ENCODE assay signal across 10 cellular contexts in genomic region chr5:1134478-1134877, GRCh38. TPM values are rescaled to one million over a fixed set of nuclear protein-coding genes. Genes with fewer than 3 reads are reported as not detected.
DNase-seq lines count a peak whose midpoint lies in the region; ATAC-seq and TF ChIP-seq lines count a peak whose summit lies in the region.
"Had no signal": no experiment of that assay in that cellular context is flagged by ENCODE, and none has a peak within 500 bp of the region (broad histone marks: within the 10 kb centered on the region; RNA-seq: fewer than 3 reads in every experiment).

No MANE protein-coding gene starts in this region.

- H3K9me3 ChIP-seq in DND-41 (ENCODE audit: insufficient read depth, low read length, severe bottlenecking): no peaks in the 10 kb centered on the region
- no peaks in the 10 kb centered on the region for H3K9me3 ChIP-seq in colonic mucosa

- H3K79me1 ChIP-seq in mesendoderm (ENCODE audit: low read length): no peaks in the 10 kb centered on the region

- no peak overlapping the region for H4K5ac ChIP-seq in mesendoderm (ENCODE audit: low read length)

- H3K23ac ChIP-seq in mesendoderm (ENCODE audit: low read length): no peak overlapping the region

- H3K27ac ChIP-seq in DND-41 (ENCODE audit: low read length) (no peak overlapping the region), colonic mucosa (no peak overlapping the region), mesendoderm (ENCODE audit: low read depth, low read length) (no peak overlapping the region)

- H4K8ac ChIP-seq in mesendoderm (ENCODE audit: low read depth, low read length): no peak overlapping the region

- H2AFZ ChIP-seq in DND-41 (ENCODE audit: low read depth, low read length): no peak overlapping the region

- peak; percentile 34 for TF ChIP-seq CTCF in DND-41 (IDR thresholded peaks at IDR 0.05; ENCODE audit: borderline replicate concordance, extremely low read depth, low read length, poor library complexity, severe bottlenecking)
- TF ChIP-seq CTCF in colonic mucosa (IDR thresholded peaks at IDR 0.05): peak; percentile 14

- H3K56ac ChIP-seq in mesendoderm (ENCODE audit: low read length): no peak overlapping the region

- DNase-seq in DND-41: no peak
- no peak for DNase-seq in colonic mucosa
- DNase-seq in stimulated activated CD4-positive, alpha-beta T cell treated with anti-CD3 and anti-CD28 coated beads, Interleukin-12 subunit alpha, Interleukin-12 subunit beta, amount 100 ng/mL, for 4 hours: no peak
- no peak for DNase-seq in GF-D8 (lab: John Stamatoyannopoulos, UW)
- DNase-seq in mesendoderm: no peak
- no peak for DNase-seq in NCI-H774 (lab: John Stamatoyannopoulos, UW)
- DNase-seq: EL; stimulated activated CD4-positive, alpha-beta T cell treated with anti-CD3 and anti-CD28 coated beads, Interleukin-2, amount 100 ng/mL, for 24 hours had no signal

- H4K20me1 ChIP-seq in DND-41 (ENCODE audit: insufficient read depth, low read length): no peaks in the 10 kb centered on the region

- H3K4me2 ChIP-seq in DND-41 (ENCODE audit: insufficient read depth, low read length) (no peak overlapping the region), mesendoderm (ENCODE audit: low read length) (no peak overlapping the region)

- ATAC-seq in DND-41 (ENCODE audit: insufficient read depth, low read depth) (no peak), GM19452 (IDR thresholded peaks at IDR 0.05; ENCODE audit: unreplicated experiment) (peak; percentile 46), HG03460 (IDR thresholded peaks at IDR 0.05; ENCODE audit: unreplicated experiment) (peak; percentile 49)

- H3K4me1 ChIP-seq in DND-41 (ENCODE audit: insufficient read depth, low read length): peaks cover 4% of the 10 kb centered on the region; the same call in 1 of the 2 replicates
- H3K4me1 ChIP-seq in colonic mucosa: peaks cover 9% of the 10 kb centered on the region
- H3K4me1 ChIP-seq in mesendoderm (ENCODE audit: control insufficient read depth, low read depth, low read length): no peaks in the 10 kb centered on the region

- H3K4ac ChIP-seq in mesendoderm (ENCODE audit: low read depth, low read length): no peak overlapping the region

- no peak overlapping the region for H2BK120ac ChIP-seq in mesendoderm (ENCODE audit: low read depth, low read length)

- H3K36me3 ChIP-seq in DND-41 (ENCODE audit: insufficient read depth, low read length): no peaks in the 10 kb centered on the region
- no peaks in the 10 kb centered on the region for H3K36me3 ChIP-seq in colonic mucosa
- no peaks in the 10 kb centered on the region for H3K36me3 ChIP-seq in mesendoderm (ENCODE audit: control insufficient read depth, insufficient read depth, low read length)

- H3K4me3 ChIP-seq in DND-41 (ENCODE audit: low read depth in 1 of 2, low read length in 2 of 2) (no peak overlapping the region), colonic mucosa (no peak overlapping the region), mesendoderm (ENCODE audit: low read length) (no peak overlapping the region)

- WGBS in mesendoderm (ENCODE audit: extremely low coverage, insufficient coverage, low lambda C conversion rate): no CpG with 5 or more reads among the region's 14 CpGs

- no peak overlapping the region for H2AK5ac ChIP-seq in mesendoderm (ENCODE audit: low read length)

- intact Hi-C loops in colonic mucosa (cut with DNase I): no loop called here

- no peak overlapping the region for H2BK15ac ChIP-seq in mesendoderm (replicated peaks; ENCODE audit: low read depth)

- H3K27me3 ChIP-seq in DND-41 (ENCODE audit: insufficient read depth, low read length, poor library complexity): no peaks in the 10 kb centered on the region
- no peaks in the 10 kb centered on the region for H3K27me3 ChIP-seq in colonic mucosa
- no peaks in the 10 kb centered on the region for H3K27me3 ChIP-seq in mesendoderm (ENCODE audit: insufficient read depth, low read length, poor library complexity)

- H3K9ac ChIP-seq in DND-41 (ENCODE audit: low read depth, low read length): no peak overlapping the region
- no peak overlapping the region for H3K9ac ChIP-seq in colonic mucosa (ENCODE audit: low read depth in 2 of 2, low read length in 2 of 2)
- no peak overlapping the region for H3K9ac ChIP-seq in mesendoderm (ENCODE audit: low read length)

- H3K79me2 ChIP-seq in DND-41 (ENCODE audit: insufficient read depth, low read length) (no peaks in the 10 kb centered on the region), mesendoderm (ENCODE audit: control insufficient read depth, insufficient read depth, low read length) (no peaks in the 10 kb centered on the region)

- H3K18ac ChIP-seq in mesendoderm (ENCODE audit: low read length): no peak overlapping the region

- no peak overlapping the region for H2BK5ac ChIP-seq in mesendoderm (ENCODE audit: low read length)

RNA-seq across cellular contexts. Expression of gene SLC12A7, which starts 22.6 kb away (rescaled TPM):
- total RNA-seq in colonic mucosa: 10 to 100 TPM; 64.6 to 81.2 TPM
- polyA plus RNA-seq in mesendoderm (2013, experiment 1 of 2): 8.6 TPM
- polyA plus RNA-seq in mesendoderm (2013, experiment 2 of 2): 8.4 TPM
